In genomic region chr2:43218550-43219382, GRCh38 we compare ENCODE assay signal across 8 cellular contexts. TPM values are rescaled to one million over a fixed set of nuclear protein-coding genes. Genes with fewer than 3 reads are reported as not detected.
DNase-seq lines count a peak whose midpoint lies in the region; ATAC-seq and TF ChIP-seq lines count a peak whose summit lies in the region.

No MANE protein-coding gene starts in this region.

- H3F3A ChIP-seq in PC-9 (ENCODE audit: insufficient read depth, low read depth) = peaks cover 69% of the 10 kb centered on the region

- TF ChIP-seq CTCF in HFF-Myc (IDR thresholded peaks at IDR 0.05; ENCODE audit: low read depth, low read length, missing control alignments) = no peak
- TF ChIP-seq CTCF in PC-9 (conservative IDR thresholded peaks at IDR 0.05) = no peak
- peak in 1 of 4 experiments; percentile 5 for TF ChIP-seq CTCF in gastroesophageal sphincter (IDR thresholded peaks at IDR 0.05)
- no peak for TF ChIP-seq CTCF in prostate gland (IDR thresholded peaks at IDR 0.05)

- H3K27me3 ChIP-seq in PC-9 (ENCODE audit: insufficient read depth, low read depth) = no peaks in the 10 kb centered on the region
- no peaks in the 10 kb centered on the region for H3K27me3 ChIP-seq in gastroesophageal sphincter
- H3K27me3 ChIP-seq in prostate gland (replicated peaks; ENCODE audit: insufficient read depth) = no peaks in the 10 kb centered on the region

- DNase-seq in Daoy (ENCODE audit: low read depth) (peak; percentile 56), HFF-Myc (ENCODE audit: extremely low read depth, low read depth) (no peak), PC-9 (peak; percentile 65 to 88), prostate gland (ENCODE audit: low spot score) (no peak), HCEC 1CT (no peak)
- DNase-seq in activated effector memory CD4-positive, alpha-beta T cell treated with Interleukin-2 at 50 U/mL for 16 hours = peak; percentile 75

- no peaks in the 10 kb centered on the region for H3K9me2 ChIP-seq in PC-9 (ENCODE audit: insufficient read depth)

- no peak for ATAC-seq in gastroesophageal sphincter
- ATAC-seq in GM18519 (IDR thresholded peaks at IDR 0.05; ENCODE audit: low FRiP score, unreplicated experiment) = no peak

- BruUV-seq in PC-9 (replicated peaks; lab: Mats Ljungman, UMichigan) = no TSS peak

- CTCF ChIA-PET in PC-9 (lab: Charles Lee) = interaction anchor here (0.5 to 0.6 kb wide), 3 partner anchors 11 to 235 kb away, joined by 4 to 6 read pairs (median 5); no protein-coding TSS in a partner anchor

- whole genome bisulfite sequencing in gastroesophageal sphincter (ENCODE audit: low coverage in 1 of 2), 2 donors = 4 to 8% methylated on average over 2 to 4 of the region's 9 CpGs
- 12% methylated on average over 9 of the region's 9 CpGs for WGBS in prostate gland

- peak overlapping the region; percentile 99 for H3K4me2 ChIP-seq in PC-9

- peaks cover 51% of the 10 kb centered on the region for H3K4me1 ChIP-seq in PC-9 (replicated peaks; ENCODE audit: insufficient read depth)
- peaks cover 5 to 73% (median 38%) of the 10 kb centered on the region in 3 donors for H3K4me1 ChIP-seq in gastroesophageal sphincter
- peaks cover 24% of the 10 kb centered on the region for H3K4me1 ChIP-seq in prostate gland (replicated peaks)

- H3K4me3 ChIP-seq in HFF-Myc (replicated peaks; ENCODE audit: low read depth, low read length) = peak overlapping the region; percentile 74
- H3K4me3 ChIP-seq in PC-9 = peak overlapping the region; percentile 72
- H3K4me3 ChIP-seq in gastroesophageal sphincter = peak overlapping the region; percentile 29 to 90
- peak overlapping the region; percentile 20 to 35 for H3K4me3 ChIP-seq in prostate gland

- H3K79me2 ChIP-seq in PC-9 (ENCODE audit: low read depth) = peaks cover 49% of the 10 kb centered on the region

- H3K27ac ChIP-seq in PC-9 = peak overlapping the region; percentile 92
- peak overlapping the region; percentile 96 to 99 (median 98) for H3K27ac ChIP-seq in gastroesophageal sphincter
- H3K27ac ChIP-seq in prostate gland = peak overlapping the region; percentile 98 to 99

- 0 out of 2 replicates have a peak, but pooled peaks cover 6% of the 10 kb centered on the region for H4K20me1 ChIP-seq in PC-9 (ENCODE audit: insufficient read depth)

- peak overlapping the region; percentile 66 for H2AFZ ChIP-seq in PC-9

- TF ChIP-seq POLR2A in gastroesophageal sphincter (IDR thresholded peaks at IDR 0.05) = no peak
- no peak for TF ChIP-seq POLR2A in prostate gland (IDR thresholded peaks at IDR 0.05)

- POLR2A ChIA-PET in PC-9 (lab: Charles Lee; ENCODE audit: unreplicated experiment) = interaction anchor here (0.6 to 0.9 kb wide), 4 partner anchors 12 to 144 kb away, joined by 8 to 24 read pairs (median 11); no protein-coding TSS in a partner anchor

- intact Hi-C loops in PC-9 (cut with micrococcal nuclease; ENCODE audit: unreplicated experiment) (loop anchor here (1.0 to 2.0 kb wide), 4 partner anchors 18 to 59 kb away; no protein-coding TSS in a partner anchor), prostate gland (cut with DNase I) (loop anchor here (2.0 kb wide), 1 partner anchor 40 kb away; no protein-coding TSS in a partner anchor)

- H3K9me3 ChIP-seq in PC-9 (ENCODE audit: insufficient read depth, low read depth) (no peaks in the 10 kb centered on the region), gastroesophageal sphincter (no peaks in the 10 kb centered on the region), prostate gland (no peaks in the 10 kb centered on the region)

- H3K36me3 ChIP-seq in PC-9 (ENCODE audit: low read depth) (peaks cover 16% of the 10 kb centered on the region), gastroesophageal sphincter (peaks cover 0 to 9% of the 10 kb centered on the region in 2 donors), prostate gland (peaks cover 0 to 6% of the 10 kb centered on the region in 2 donors)

- no peak for TF ChIP-seq EP300 in gastroesophageal sphincter (IDR thresholded peaks at IDR 0.05)

RNA-seq across cellular contexts. Expression of gene ZFP36L2, which starts 7.6 kb away (rescaled TPM):
- 2.3 and 4.1 TPM in 2 replicates for total RNA-seq in Daoy (2014; rRNA removed; shearing (Covaris generic))
- total RNA-seq in PC-9 (2021) = 31.3 and 34.3 TPM in 2 replicates
- total RNA-seq in gastroesophageal sphincter = 10 to 100 TPM; 50.9 to 83.2 (median 73.4) TPM
- total RNA-seq in prostate gland = 100 to 1,000 TPM; 117 to 256 TPM

Comparison
In these comparisons a context has a peak if more than half of its experiments do, and no peak if none do; other contexts are left out.
1. DNase-seq: peak in Daoy (single experiment), PC-9 (2 of 2) and activated effector memory CD4-positive, alpha-beta T cell treated with Interleukin-2 at 50 U/mL for 16 hours (single experiment); none in HFF-Myc (single experiment), prostate gland (single experiment) and HCEC 1CT (single experiment).
2. Peak in every context shown above with its lines, with median percentiles within 50 percentile points of each other: H3K4me3 ChIP-seq and H3K27ac ChIP-seq.